In genomic region chr20:48592107-48592940, GRCh38 we compare ENCODE assay signal across 25 cellular contexts.
"Had no signal": no experiment of that assay in that cellular context is flagged by ENCODE, and none has a peak within 500 bp of the region (broad histone marks: within the 10 kb centered on the region; RNA-seq: fewer than 3 reads in every experiment).

No MANE protein-coding gene starts in this region.

- DNase-seq: cerebellar nuclear complex; effector CD4-positive, alpha-beta T cell; foreskin fibroblast; gastrocnemius medialis; left ventricle myocardium superior; mesenchymal stem cell; naive thymus-derived CD8-positive, alpha-beta T cell; nephron progenitor cell; occipital lobe; stimulated activated CD4-positive, alpha-beta T cell treated with anti-CD3 and anti-CD28 coated beads, Interleukin-12 subunit alpha, Interleukin-12 subunit beta, amount 100 ng/mL, for 4 hours; stimulated activated CD4-positive, alpha-beta T cell treated with anti-CD3 and anti-CD28 coated beads, Interleukin-2, amount 100 ng/mL, for 24 hours; stimulated activated CD4-positive, alpha-beta T cell treated with anti-CD3 and anti-CD28 coated beads, Interleukin-4, amount 100 ng/mL, for 24 hours; stimulated activated naive CD8-positive, alpha-beta T cell treated with anti-CD3 and anti-CD28 coated beads, Interleukin-15, Interleukin-2, amounts not matched to agents 100 U/mL and 50 U/mL, for 24 hours; upper lobe of left lung; uterus had no signal

- H3K27ac ChIP-seq: dorsolateral prefrontal cortex, gastrocnemius medialis, ovary, right lobe of liver, thoracic aorta, tibial nerve, upper lobe of left lung, uterus had no signal

- H3K36me3 ChIP-seq: gastrocnemius medialis, ovary, right lobe of liver, thoracic aorta, tibial nerve, upper lobe of left lung, uterus had no signal

- FAIRE-seq: colon, keratinocyte had no signal

- H3K27me3 ChIP-seq: dorsolateral prefrontal cortex, gastrocnemius medialis, ovary, right lobe of liver, tibial nerve, upper lobe of left lung, uterus had no signal

- ATAC-seq: esophagus mucosa; gastrocnemius medialis; left ventricle myocardium superior; naive thymus-derived CD8-positive, alpha-beta T cell; right lobe of liver; stimulated activated effector memory CD8-positive, alpha-beta T cell treated with anti-CD3 and anti-CD28 coated beads, Interleukin-12 subunit alpha, Interleukin-12 subunit beta, amount 100 ng/mL, for 72 hours; stimulated activated naive CD8-positive, alpha-beta T cell treated with anti-CD3 and anti-CD28 coated beads, Interleukin-15, Interleukin-2, amounts not matched to agents 100 U/mL and 50 U/mL, for 24 hours had no signal

- H3K9me3 ChIP-seq: gastrocnemius medialis, ovary, right lobe of liver, thoracic aorta, upper lobe of left lung, uterus had no signal

- H3K4me3 ChIP-seq: dorsolateral prefrontal cortex, gastrocnemius medialis, ovary, right lobe of liver, smooth muscle cell, thoracic aorta, tibial nerve, upper lobe of left lung, uterus had no signal

- H3K4me1 ChIP-seq: gastrocnemius medialis, right lobe of liver, tibial nerve, upper lobe of left lung, uterus had no signal
